Comparison of ENCODE assay signal across 8 cellular contexts in the genomic region with DNA sequence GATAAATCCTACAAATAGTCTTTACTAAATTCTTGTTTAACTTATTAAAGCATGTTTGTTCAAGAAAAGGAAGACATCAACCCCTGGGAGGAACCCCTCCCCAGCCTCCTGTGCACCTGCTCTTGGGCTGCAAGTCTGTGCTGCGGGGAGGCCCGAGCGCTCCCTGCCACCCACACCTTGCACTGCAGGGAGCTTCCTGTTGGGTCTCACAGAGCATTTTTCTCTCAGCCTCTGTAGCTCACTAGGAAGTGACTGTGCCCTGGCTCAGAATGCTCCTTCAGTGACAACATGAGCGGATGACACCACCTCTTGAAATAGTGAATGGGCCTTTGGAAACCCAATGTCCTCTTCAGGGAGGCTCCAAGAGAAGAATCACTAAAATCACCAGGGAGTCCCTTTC.
DNase-seq lines count a peak whose midpoint lies in the region; ATAC-seq lines count a peak whose summit lies in the region.
"Not testable (repeated sequence)": the region's sequence is repeated elsewhere in the genome, so short reads cannot be mapped to it uniquely, and the experiment has no call there.

No MANE protein-coding gene starts in this region.

- not testable (repeated sequence) for H3K27ac Mint-ChIP-seq in activated T-cell treated with anti-CD3 and anti-CD28 coated beads, Interleukin-2, amount 50 U/mL, for 72 hours; stimulated activated memory B cell treated with anti-CD40 and anti-IgM and Interleukin-4, amounts not matched to agents 10 μg/mL and 1 μg/mL and 100 μg/mL, for 72 hours

- not testable (repeated sequence) for DNase-seq in activated T-cell treated with anti-CD3 and anti-CD28 coated beads, Interleukin-2, amount 50 U/mL, for 72 hours

- ATAC-seq in GM18499 (IDR thresholded peaks at IDR 0.05; ENCODE audit: insufficient read depth, unreplicated experiment) (peak; percentile 47), GM19035 (IDR thresholded peaks at IDR 0.05; ENCODE audit: unreplicated experiment) (peak; percentile 76), GM21423 (IDR thresholded peaks at IDR 0.05; ENCODE audit: unreplicated experiment) (peak; percentile 76), HG02678 (IDR thresholded peaks at IDR 0.05; ENCODE audit: unreplicated experiment) (peak; percentile 80), HG03064 (IDR thresholded peaks at IDR 0.05; ENCODE audit: low read depth, unreplicated experiment) (peak; percentile 66), HG03457 (IDR thresholded peaks at IDR 0.05; ENCODE audit: unreplicated experiment) (peak; percentile 78)
- peak; percentile 80 to 82 for ATAC-seq in activated T-cell treated with anti-CD3 and anti-CD28 coated beads, Interleukin-2, amount 50 U/mL, for 72 hours (replicated peaks in 1 of 2)
- ATAC-seq in stimulated activated memory B cell treated with anti-CD40 and anti-IgM and Interleukin-4, amounts not matched to agents 10 μg/mL and 1 μg/mL and 100 μg/mL, for 72 hours = peak; percentile 80

- H3K9me3 Mint-ChIP-seq in activated T-cell treated with anti-CD3 and anti-CD28 coated beads, Interleukin-2, amount 50 U/mL, for 72 hours; stimulated activated memory B cell treated with anti-CD40 and anti-IgM and Interleukin-4, amounts not matched to agents 10 μg/mL and 1 μg/mL and 100 μg/mL, for 72 hours: not testable (repeated sequence)

- not testable (repeated sequence) for H3K27me3 Mint-ChIP-seq in activated T-cell treated with anti-CD3 and anti-CD28 coated beads, Interleukin-2, amount 50 U/mL, for 72 hours (ENCODE audit: low read depth); stimulated activated memory B cell treated with anti-CD40 and anti-IgM and Interleukin-4, amounts not matched to agents 10 μg/mL and 1 μg/mL and 100 μg/mL, for 72 hours

- not testable (repeated sequence) for H3K4me1 Mint-ChIP-seq in activated T-cell treated with anti-CD3 and anti-CD28 coated beads, Interleukin-2, amount 50 U/mL, for 72 hours (ENCODE audit: low read depth); stimulated activated memory B cell treated with anti-CD40 and anti-IgM and Interleukin-4, amounts not matched to agents 10 μg/mL and 1 μg/mL and 100 μg/mL, for 72 hours

- not testable (repeated sequence) for H3K36me3 Mint-ChIP-seq in activated T-cell treated with anti-CD3 and anti-CD28 coated beads, Interleukin-2, amount 50 U/mL, for 72 hours (ENCODE audit: insufficient read depth in 2 of 2); stimulated activated memory B cell treated with anti-CD40 and anti-IgM and Interleukin-4, amounts not matched to agents 10 μg/mL and 1 μg/mL and 100 μg/mL, for 72 hours

- H3K4me3 Mint-ChIP-seq in activated T-cell treated with anti-CD3 and anti-CD28 coated beads, Interleukin-2, amount 50 U/mL, for 72 hours; stimulated activated memory B cell treated with anti-CD40 and anti-IgM and Interleukin-4, amounts not matched to agents 10 μg/mL and 1 μg/mL and 100 μg/mL, for 72 hours: not testable (repeated sequence)
